ENCODE assay signal across 29 cellular contexts in the genomic region with DNA sequence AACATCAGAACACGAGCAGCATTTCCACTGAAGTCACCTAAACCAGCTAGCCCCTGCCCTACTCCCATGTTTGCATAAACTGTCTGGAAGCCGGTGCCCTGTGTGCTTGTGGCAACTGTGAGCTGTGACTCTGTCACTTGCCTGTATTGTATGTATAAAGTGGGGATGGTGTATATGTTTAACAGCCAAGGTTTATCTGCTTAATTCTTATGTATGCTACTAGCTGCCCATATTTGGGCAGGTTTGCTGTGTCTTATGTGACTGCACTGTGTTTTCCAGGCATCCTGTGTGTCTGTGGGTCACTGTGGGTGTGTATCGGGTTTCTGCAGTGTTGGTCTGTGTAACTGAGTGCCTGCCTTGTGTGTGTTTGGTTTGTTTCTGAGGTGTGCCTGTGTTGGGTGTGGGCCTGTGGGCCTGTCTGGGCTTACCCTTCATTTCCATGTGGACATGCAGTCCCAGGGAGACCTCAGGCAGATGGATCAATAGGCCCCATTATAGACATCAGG. TPM values are rescaled to one million over a fixed set of nuclear protein-coding genes. Genes with fewer than 3 reads are reported as not detected.
DNase-seq lines count a peak whose midpoint lies in the region; TF ChIP-seq lines count a peak whose summit lies in the region.
"Had no signal": no experiment of that assay in that cellular context is flagged by ENCODE, and none has a peak within 500 bp of the region (broad histone marks: within the 10 kb centered on the region; RNA-seq: fewer than 3 reads in every experiment).

No MANE protein-coding gene starts in this region.

- H3K9me3 Mint-ChIP-seq in T-helper 1 cell treated with Interleukin-12 subunit alpha and Interleukin-12 subunit beta and Interleukin-4 antibody, amounts not matched to agents 30 μg/mL and 1 μg/mL, for 36 hours: no peaks in the 10 kb centered on the region
- H3K9me3 Mint-ChIP-seq in IgD-negative memory B cell (peaks cover 0 to 5% (median 0%) of the 10 kb centered on the region in 3 donors), progenitor cell of endocrine pancreas (ENCODE audit: low read depth) (no peaks in the 10 kb centered on the region)
- H3K9me3 Mint-ChIP-seq: CD4-positive, alpha-beta T cell; HFFc6 had no signal

- WGBS in spleen, 5 donors: 27 to 43% (median 39%) methylated on average over 3 of the region's 3 CpGs

- H3K27me3 ChIP-seq in spleen (replicated peaks in 1 of 7): peaks cover 47 to 100% (median 100%) of the 10 kb centered on the region in 7 donors

- no peak for DNase-seq in T-helper 1 cell
- DNase-seq in GM10266 (ENCODE audit: extremely low spot score): peak; percentile 27
- DNase-seq in progenitor cell of endocrine pancreas (ENCODE audit: low spot score, unreplicated experiment): no peak
- no peak for DNase-seq in erythroblast (lab: John Stamatoyannopoulos, UW)
- DNase-seq in spleen: no peak
- DNase-seq: CD4-positive, alpha-beta T cell; COR-L47; DMS79; EL; GDM1; HFFc6; KBM-7; MV-4-11; NCI-H1105; NCI-H1436 treated with DMSO at 0.1 percent for 48 hours; NCI-H187 treated with DMSO at 0.1 percent for 48 hours; NCI-H446; NCI-H524 treated with DMSO at 0.1 percent for 48 hours; Peyer's patch; SHP77 treated with DMSO at 0.1 percent for 48 hours had no signal

- peaks cover 95% of the 10 kb centered on the region for H3K27me3 Mint-ChIP-seq in T-helper 1 cell treated with Interleukin-12 subunit alpha and Interleukin-12 subunit beta and Interleukin-4 antibody, amounts not matched to agents 30 μg/mL and 1 μg/mL, for 36 hours (ENCODE audit: low read depth)
- H3K27me3 Mint-ChIP-seq in IgD-negative memory B cell (peaks cover 75% of the 10 kb centered on the region), progenitor cell of endocrine pancreas (peaks cover 95% of the 10 kb centered on the region)

- H3K36me3 Mint-ChIP-seq in T-helper 1 cell treated with Interleukin-12 subunit alpha and Interleukin-12 subunit beta and Interleukin-4 antibody, amounts not matched to agents 30 μg/mL and 1 μg/mL, for 36 hours (ENCODE audit: low read depth): peaks cover under 1% of the 10 kb centered on the region
- H3K36me3 Mint-ChIP-seq in IgD-negative memory B cell: peaks cover 1% of the 10 kb centered on the region
- no peaks in the 10 kb centered on the region for H3K36me3 Mint-ChIP-seq in progenitor cell of endocrine pancreas (ENCODE audit: insufficient read depth)

- peak overlapping the region; percentile 49 for H3K27ac Mint-ChIP-seq in T-helper 1 cell treated with Interleukin-12 subunit alpha and Interleukin-12 subunit beta and Interleukin-4 antibody, amounts not matched to agents 30 μg/mL and 1 μg/mL, for 36 hours
- H3K27ac Mint-ChIP-seq in IgD-negative memory B cell (peak overlapping the region; percentile 4 to 80 (median 61)), progenitor cell of endocrine pancreas (no peak overlapping the region)
- H3K27ac Mint-ChIP-seq: CD4-positive, alpha-beta T cell; HFFc6 had no signal

- intact Hi-C loops in spleen (cut with DNase I; ENCODE audit: low total_unique reads): loop anchor here (10.0 kb wide), 1 partner anchor 245 kb away; no protein-coding TSS in a partner anchor

- no peak overlapping the region for H3K4me3 Mint-ChIP-seq in T-helper 1 cell treated with Interleukin-12 subunit alpha and Interleukin-12 subunit beta and Interleukin-4 antibody, amounts not matched to agents 30 μg/mL and 1 μg/mL, for 36 hours
- peak overlapping the region in 1 of 4 donors; percentile 33 for H3K4me3 Mint-ChIP-seq in IgD-negative memory B cell
- peak overlapping the region; percentile 19 for H3K4me3 Mint-ChIP-seq in progenitor cell of endocrine pancreas (ENCODE audit: low read depth)
- H3K4me3 Mint-ChIP-seq: CD4-positive, alpha-beta T cell; HFFc6 had no signal

- TF ChIP-seq CTCF in GM10266 (IDR thresholded peaks at IDR 0.05; ENCODE audit: control insufficient read depth, insufficient read depth, low read depth, missing control alignments): no peak
- no peak for TF ChIP-seq CTCF in progenitor cell of endocrine pancreas (IDR thresholded peaks at IDR 0.05; ENCODE audit: unreplicated experiment)
- TF ChIP-seq CTCF in spleen (IDR thresholded peaks at IDR 0.05 in 8 of 11, conservative IDR thresholded peaks at IDR 0.05 in 3 of 11): no peak

- no peak overlapping the region for H3K27ac ChIP-seq in spleen
- H3K27ac ChIP-seq: BLaER1 treated with 17β-estradiol and CSF1 and Interleukin-3, amounts not matched to agents 10 nM and 100 nM; Peyer's patch; SK-N-MC had no signal

- no peaks in the 10 kb centered on the region for H3K36me3 ChIP-seq in spleen
- H3K36me3 ChIP-seq: BLaER1 treated with 17β-estradiol and CSF1 and Interleukin-3, amounts not matched to agents 10 nM and 100 nM; Peyer's patch had no signal

- no peak overlapping the region for H3K4me3 ChIP-seq in spleen
- H3K4me3 ChIP-seq: BLaER1 treated with 17β-estradiol and CSF1 and Interleukin-3, amounts not matched to agents 10 nM and 100 nM; Peyer's patch; SK-N-MC had no signal

- H3K9me3 ChIP-seq in spleen: peaks cover 0 to 3% (median 0%) of the 10 kb centered on the region in 8 donors
- H3K9me3 ChIP-seq: Peyer's patch had no signal

- peaks cover 13% of the 10 kb centered on the region for H3K4me1 Mint-ChIP-seq in T-helper 1 cell treated with Interleukin-12 subunit alpha and Interleukin-12 subunit beta and Interleukin-4 antibody, amounts not matched to agents 30 μg/mL and 1 μg/mL, for 36 hours (ENCODE audit: low read depth)
- peaks cover 13 to 17% (median 16%) of the 10 kb centered on the region in 3 donors for H3K4me1 Mint-ChIP-seq in IgD-negative memory B cell
- H3K4me1 Mint-ChIP-seq in progenitor cell of endocrine pancreas (ENCODE audit: low read depth): peaks cover 24% of the 10 kb centered on the region

- TF ChIP-seq POLR2A in erythroblast (IDR thresholded peaks at IDR 0.05; ENCODE audit: low read length): no peak
- TF ChIP-seq POLR2A in spleen (IDR thresholded peaks at IDR 0.05): no peak

- H3K4me1 ChIP-seq in spleen: peaks cover 33 to 67% (median 55%) of the 10 kb centered on the region in 6 donors

RNA-seq across cellular contexts. Expression of a gene that starts 9.3 kb away (rescaled TPM):
- not detected for polyA plus RNA-seq in IgD-negative memory B cell
- not detected in 2 replicates for total RNA-seq in progenitor cell of endocrine pancreas
- total RNA-seq in spleen: not detected
- not detected for polyA plus RNA-seq in spleen
- total RNA-seq: CD4-positive, alpha-beta T cell; H7; HFFc6; HT1080; MCF 10A; OCI-LY7; Peyer's patch had no signal
- polyA plus RNA-seq: AG04450 had no signal
